In the genomic region with DNA sequence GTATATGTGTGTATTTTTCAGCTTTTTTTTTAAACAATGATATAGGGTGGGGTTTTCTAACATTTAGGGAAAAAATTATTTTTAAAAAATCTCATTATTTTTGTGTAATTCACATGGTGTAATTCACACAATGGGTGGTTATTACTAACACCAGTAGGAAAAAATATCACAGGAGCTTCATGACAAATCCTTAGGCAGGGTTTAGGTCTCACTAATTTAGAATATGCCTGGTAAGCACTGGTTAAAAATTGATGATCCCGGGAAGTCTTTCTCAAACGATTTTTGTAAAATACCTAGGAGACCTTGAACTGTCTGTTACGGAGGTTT, we compare ENCODE assay signal across 8 cellular contexts. TPM values are rescaled to one million over a fixed set of nuclear protein-coding genes. Genes with fewer than 3 reads are reported as not detected.
DNase-seq lines count a peak whose midpoint lies in the region; ATAC-seq and TF ChIP-seq lines count a peak whose summit lies in the region.

No MANE protein-coding gene starts in this region.

- H3K4me1 ChIP-seq in heart right ventricle (peaks cover 0 to 54% (median 36%) of the 10 kb centered on the region in 9 donors), ascending aorta (peaks cover 12 to 22% of the 10 kb centered on the region in 2 donors), mucosa of descending colon (ENCODE audit: low read depth) (peaks cover 23% of the 10 kb centered on the region)

- intact Hi-C loops in heart right ventricle (cut with DNase I) (loop anchor here in 3 of 10 donors (2.0 to 5.0 kb wide), 4 partner anchors 34 to 244 kb away; no protein-coding TSS in a partner anchor), left ventricle myocardium superior (cut with micrococcal nuclease) (no loop called here), ascending aorta (cut with DNase I) (loop anchor here (1.0 to 5.0 kb wide), 3 partner anchors 29 to 41 kb away; no protein-coding TSS in a partner anchor), mucosa of descending colon (cut with DNase I, micrococcal nuclease) (no loop called here)

- H3K27me3 ChIP-seq in heart right ventricle (no peaks in the 10 kb centered on the region), ascending aorta (no peaks in the 10 kb centered on the region)

- ATAC-seq in heart right ventricle (peak in 1 of 8 donors; percentile 5), left ventricle myocardium superior (no peak), mucosa of descending colon (no peak)

- H3K9me3 ChIP-seq in heart right ventricle, result no peaks in the 10 kb centered on the region
- no peaks in the 10 kb centered on the region for H3K9me3 ChIP-seq in ascending aorta
- no peaks in the 10 kb centered on the region for H3K9me3 ChIP-seq in mucosa of descending colon

- DNase-seq in heart right ventricle (no peak), left ventricle myocardium superior (no peak), ascending aorta (ENCODE audit: low spot score in 2 of 2) (no peak), mucosa of descending colon (no peak), SW 1271 (lab: John Stamatoyannopoulos, UW) (no peak), NOMO-1 (lab: John Stamatoyannopoulos, UW; ENCODE audit: unreplicated experiment in 2 of 2) (no peak), NCI-H1694 (lab: John Stamatoyannopoulos, UW) (no peak)
- no peak for DNase-seq in NK-92 treated with Interleukin-12 subunit alpha and Interleukin-12 subunit beta, amount 100 ng/mL, for 24 hours (lab: John Stamatoyannopoulos, UW)

- H3K36me3 ChIP-seq in heart right ventricle, result no peaks in the 10 kb centered on the region
- no peaks in the 10 kb centered on the region for H3K36me3 ChIP-seq in ascending aorta
- no peaks in the 10 kb centered on the region for H3K36me3 ChIP-seq in mucosa of descending colon (ENCODE audit: low read depth)

- WGBS in heart right ventricle, 2 donors, result 1 to 3% methylated on average over 3 of the region's 3 CpGs

- peak in 1 of 9 donors; percentile 34 for TF ChIP-seq CTCF in heart right ventricle (IDR thresholded peaks at IDR 0.05)
- no peak for TF ChIP-seq CTCF in ascending aorta (IDR thresholded peaks at IDR 0.05)
- TF ChIP-seq CTCF in mucosa of descending colon (IDR thresholded peaks at IDR 0.05), result no peak

- H3K4me3 ChIP-seq in heart right ventricle, result peak overlapping the region in 9 of 10 donors; percentile 14 to 54 (median 47)
- peak overlapping the region; percentile 46 to 53 for H3K4me3 ChIP-seq in ascending aorta
- peak overlapping the region; percentile 7 for H3K4me3 ChIP-seq in mucosa of descending colon

- H3K27ac ChIP-seq in heart right ventricle (peak overlapping the region; percentile 32 to 97 (median 85)), ascending aorta (peak overlapping the region; percentile 86 to 94)

RNA-seq across cellular contexts. Expression of gene ZNF217, which starts 29.5 kb away (rescaled TPM):
- total RNA-seq in heart right ventricle (10 to 100 TPM in 3 of 10 donors, 1 to 10 TPM in 7; 7.2 to 18.4 (median 8.5) TPM), left ventricle myocardium superior (8.0 TPM), ascending aorta (8.9 TPM), mucosa of descending colon (10 to 100 TPM; 38.9 to 79.8 (median 78.2) TPM)
- 1 to 10 TPM; 3.3 to 5.3 TPM for polyA plus RNA-seq in heart right ventricle
